11 cellular contexts compared by ENCODE assay signal in genomic region chr3:26962419-26963355, GRCh38.
DNase-seq lines count a peak whose midpoint lies in the region; ATAC-seq and TF ChIP-seq lines count a peak whose summit lies in the region.
"Had no signal": no experiment of that assay in that cellular context is flagged by ENCODE, and none has a peak within 500 bp of the region (broad histone marks: within the 10 kb centered on the region; RNA-seq: fewer than 3 reads in every experiment).

No MANE protein-coding gene starts in this region.

- DNase-seq in GM12865 (ENCODE audit: low read depth): peak; percentile 48
- DNase-seq in HT1080 (ENCODE audit: low read depth): peak; percentile 40
- no peak for DNase-seq in stimulated activated naive CD4-positive, alpha-beta T cell (lab: John Stamatoyannopoulos, UW)
- DNase-seq in AG08395 (ENCODE audit: low spot score): no peak
- DNase-seq in OCI-M2 (lab: John Stamatoyannopoulos, UW; ENCODE audit: unreplicated experiment): no peak
- no peak for DNase-seq in A172 (ENCODE audit: low spot score)
- DNase-seq: left lung, NCI-H2227 treated with DMSO at 0.1 percent for 48 hours, T-helper 1 cell had no signal

- H3K4me3 ChIP-seq in GM12865 (ENCODE audit: low read depth, low read length): no peak overlapping the region
- H3K4me3 ChIP-seq: left lung had no signal

- peak; percentile 92 for ATAC-seq in GM19395 (IDR thresholded peaks at IDR 0.05; ENCODE audit: unreplicated experiment)
- ATAC-seq in HG02852 (IDR thresholded peaks at IDR 0.05; ENCODE audit: unreplicated experiment): peak; percentile 96
- ATAC-seq: left lung had no signal

- no peak for TF ChIP-seq CTCF in GM12865 (IDR thresholded peaks at IDR 0.05; ENCODE audit: insufficient read depth, low read depth, low read length, missing control alignments)

Comparison
In these comparisons a context has a peak if more than half of its experiments do, and no peak if none do; other contexts are left out.
1. DNase-seq: peak in GM12865 (single experiment) and HT1080 (single experiment); none in stimulated activated naive CD4-positive, alpha-beta T cell (0 of 6), AG08395 (single experiment), OCI-M2 (single experiment) and A172 (single experiment).